ENCODE assay signal across 1 cellular context in genomic region chr5:147190236-147190815, GRCh38.
TF ChIP-seq lines count a peak whose summit lies in the region.

No MANE protein-coding gene starts in this region.

TF ChIP-seq in H1, 55 proteins besides CTCF, POLR2A, EP300 and RAD21 (continued from another document):
- TF ChIP-seq CHD2 (IDR thresholded peaks at IDR 0.05; ENCODE audit: low read length) = no peak
- TF ChIP-seq KDM4A (IDR thresholded peaks at IDR 0.05; ENCODE audit: low read depth, low read length, severe bottlenecking) = no peak
- no peak for TF ChIP-seq JUN (IDR thresholded peaks at IDR 0.05; ENCODE audit: low read depth, low read length)
- no peak for TF ChIP-seq BRCA1 (IDR thresholded peaks at IDR 0.05; ENCODE audit: low read depth, low read length)
- no peak for TF ChIP-seq PHF8 (conservative IDR thresholded peaks at IDR 0.05; ENCODE audit: low read depth, low read length)
